ENCODE assay signal across 28 cellular contexts in the genomic region with DNA sequence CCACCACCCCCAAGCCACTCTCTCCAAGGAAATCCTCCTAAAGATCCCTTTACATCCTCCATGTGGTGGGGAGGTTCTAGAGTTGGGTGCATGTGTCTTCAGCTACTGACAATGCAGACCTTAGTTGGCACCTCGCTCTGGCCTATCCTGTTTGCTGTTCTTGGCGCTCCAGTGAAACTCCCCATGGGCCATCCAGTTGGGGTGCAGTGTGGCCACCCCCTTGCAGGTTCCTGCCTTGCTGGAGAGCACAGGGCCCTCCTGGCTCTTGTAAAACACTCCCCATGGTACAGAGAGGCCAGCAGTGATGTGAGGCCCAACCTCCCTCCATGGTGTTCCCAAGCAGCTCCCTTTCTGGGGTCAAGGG. TPM values are rescaled to one million over a fixed set of nuclear protein-coding genes. Genes with fewer than 3 reads are reported as not detected.
"Had no signal": no experiment of that assay in that cellular context is flagged by ENCODE, and none has a peak within 500 bp of the region (broad histone marks: within the 10 kb centered on the region; RNA-seq: fewer than 3 reads in every experiment).

No MANE protein-coding gene starts in this region.

- H3K9me3 Mint-ChIP-seq: activated naive CD8-positive, alpha-beta T cell treated with anti-CD3 and anti-CD28 coated beads for 36 hours; nephron; type B pancreatic cell had no signal

- H3K4me1 ChIP-seq: adrenal gland, body of pancreas, colonic mucosa, uterus had no signal

- H3K36me3 Mint-ChIP-seq: activated naive CD8-positive, alpha-beta T cell treated with anti-CD3 and anti-CD28 coated beads for 36 hours; type B pancreatic cell had no signal

- H3K36me3 ChIP-seq: adrenal gland, colonic mucosa, gastroesophageal sphincter, pancreas, right atrium auricular region, spleen, thoracic aorta, uterus had no signal

- H3K9me3 ChIP-seq: adrenal gland, body of pancreas, colonic mucosa, gastroesophageal sphincter, mucosa of descending colon, pancreas, right atrium auricular region, thoracic aorta, uterus had no signal

- ATAC-seq: activated CD8-positive, alpha-beta T cell treated with anti-CD3 and anti-CD28 coated beads for 36 hours; activated T-cell treated with anti-CD3 and anti-CD28 coated beads, Interleukin-2, amount 50 U/mL, for 72 hours; body of pancreas; mucosa of descending colon; pancreas; stimulated activated naive CD8-positive, alpha-beta T cell treated with anti-CD3 and anti-CD28 coated beads, Interleukin-15, Interleukin-2, amounts not matched to agents 100 U/mL and 50 U/mL, for 24 hours; T-helper 17 cell had no signal

- H3K4me3 ChIP-seq: adrenal gland, body of pancreas, colonic mucosa, dorsolateral prefrontal cortex, gastroesophageal sphincter, mucosa of descending colon, pancreas, right atrium auricular region, spleen, thoracic aorta, uterus had no signal

- H3K4me1 Mint-ChIP-seq: activated CD4-positive, alpha-beta T cell treated with anti-CD3 and anti-CD28 coated beads, Interleukin-2, amount 10 ng/mL, durations not matched to agents 7 days and 5 days; activated naive CD8-positive, alpha-beta T cell treated with anti-CD3 and anti-CD28 coated beads for 36 hours; nephron; T-helper 17 cell had no signal

- H3K27me3 ChIP-seq: adrenal gland, body of pancreas, colonic mucosa, dorsolateral prefrontal cortex, gastroesophageal sphincter, pancreas, right atrium auricular region, spleen, uterus had no signal

- H3K4me3 Mint-ChIP-seq: activated CD4-positive, alpha-beta T cell treated with anti-CD3 and anti-CD28 coated beads, Interleukin-2, amount 10 ng/mL, durations not matched to agents 7 days and 5 days; activated CD8-positive, alpha-beta T cell treated with anti-CD3 and anti-CD28 coated beads for 36 hours; activated naive CD4-positive, alpha-beta T cell treated with anti-CD3 and anti-CD28 coated beads for 36 hours; activated naive CD8-positive, alpha-beta T cell treated with anti-CD3 and anti-CD28 coated beads for 36 hours; activated T-cell treated with anti-CD3 and anti-CD28 coated beads, Interleukin-2, amount 50 U/mL, for 72 hours; nephron; T-helper 17 cell; type B pancreatic cell had no signal

- H3K27ac Mint-ChIP-seq: activated CD4-positive, alpha-beta T cell treated with anti-CD3 and anti-CD28 coated beads, Interleukin-2, amount 10 ng/mL, durations not matched to agents 7 days and 5 days; activated CD8-positive, alpha-beta T cell treated with anti-CD3 and anti-CD28 coated beads for 36 hours; activated naive CD4-positive, alpha-beta T cell treated with anti-CD3 and anti-CD28 coated beads for 36 hours; activated naive CD8-positive, alpha-beta T cell treated with anti-CD3 and anti-CD28 coated beads for 36 hours; activated T-cell treated with anti-CD3 and anti-CD28 coated beads, Interleukin-2, amount 50 U/mL, for 72 hours; nephron; T-helper 17 cell; type B pancreatic cell had no signal

- FAIRE-seq: keratinocyte, pancreas had no signal

- H3K27ac ChIP-seq: adrenal gland, body of pancreas, colonic mucosa, gastroesophageal sphincter, pancreas, right atrium auricular region, spleen, thoracic aorta, uterus had no signal

- DNase-seq: activated CD4-positive, alpha-beta T cell treated with anti-CD3 and anti-CD28 coated beads for 1 hour; activated CD4-positive, alpha-beta T cell treated with anti-CD3 and anti-CD28 coated beads, Interleukin-2, amount 10 ng/mL, durations not matched to agents 7 days and 5 days; activated CD8-positive, alpha-beta T cell treated with anti-CD3 and anti-CD28 coated beads for 36 hours; activated naive CD4-positive, alpha-beta T cell treated with anti-CD3 and anti-CD28 coated beads for 36 hours; activated naive CD8-positive, alpha-beta T cell treated with anti-CD3 and anti-CD28 coated beads for 36 hours; activated T-cell treated with anti-CD3 and anti-CD28 coated beads, Interleukin-2, amount 50 U/mL, for 72 hours; adrenal gland; body of pancreas; colonic mucosa; effector memory CD4-positive, alpha-beta T cell; mucosa of descending colon; pancreas; stimulated activated naive CD8-positive, alpha-beta T cell treated with anti-CD3 and anti-CD28 coated beads, Interleukin-15, Interleukin-2, amounts not matched to agents 100 U/mL and 50 U/mL, for 24 hours; T-helper 17 cell; T1000; uterus had no signal

RNA-seq across cellular contexts. Expression of gene STH, which starts 22.7 kb away (rescaled TPM):
- total RNA-seq: activated CD4-positive, alpha-beta T cell treated with anti-CD3 and anti-CD28 coated beads, Interleukin-2, amount 10 ng/mL, durations not matched to agents 7 days and 5 days; activated CD8-positive, alpha-beta T cell treated with anti-CD3 and anti-CD28 coated beads for 36 hours; activated naive CD4-positive, alpha-beta T cell treated with anti-CD3 and anti-CD28 coated beads for 36 hours; activated naive CD8-positive, alpha-beta T cell treated with anti-CD3 and anti-CD28 coated beads for 36 hours; activated T-cell treated with anti-CD3 and anti-CD28 coated beads, Interleukin-2, amount 50 U/mL, for 72 hours; adrenal gland; aorta; body of pancreas; colonic mucosa; gastroesophageal sphincter; lower leg skin; mucosa of descending colon; myocyte; pancreas; pulmonary artery endothelial cell; right atrium auricular region; spleen; T-helper 17 cell; thoracic aorta; uterus had no signal
- polyA plus RNA-seq: adrenal gland, aorta, keratinocyte, pancreas, spleen had no signal
